In the genomic region with DNA sequence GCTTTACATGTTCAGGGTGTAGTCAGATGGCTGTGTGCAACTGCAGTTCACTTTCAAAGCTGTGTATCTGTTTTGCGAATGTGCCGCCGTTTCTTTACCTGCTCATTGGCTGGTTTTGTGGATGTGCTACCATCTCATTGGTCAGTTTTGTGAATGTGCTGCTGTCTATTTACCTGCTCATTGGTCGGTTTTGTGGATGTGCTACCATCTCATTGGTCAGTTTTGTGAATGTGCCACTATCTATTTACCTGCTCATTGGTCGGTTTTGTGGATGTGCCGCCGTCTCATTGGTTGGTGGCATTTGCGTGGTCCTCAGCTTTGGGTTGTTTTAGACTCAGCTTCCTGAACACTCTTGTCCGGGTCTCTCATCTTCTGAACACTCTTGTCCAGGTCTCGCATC, we compare ENCODE assay signal across 21 cellular contexts. TPM values are rescaled to one million over a fixed set of nuclear protein-coding genes. Genes with fewer than 3 reads are reported as not detected.
DNase-seq lines count a peak whose midpoint lies in the region; ATAC-seq, FAIRE-seq and TF ChIP-seq lines count a peak whose summit lies in the region.
"Had no signal": no experiment of that assay in that cellular context is flagged by ENCODE, and none has a peak within 500 bp of the region (broad histone marks: within the 10 kb centered on the region; RNA-seq: fewer than 3 reads in every experiment).

No MANE protein-coding gene starts in this region.

- ATAC-seq in GM19452 (IDR thresholded peaks at IDR 0.05; ENCODE audit: unreplicated experiment) = no peak
- ATAC-seq: GM23338, HCT116 had no signal

- CTCF ChIA-PET in activated CD4-positive, alpha-beta memory T cell treated with anti-CD3 and anti-CD28 coated beads for 36 hours (lab: Charles Lee) = no interaction called here

- POLR2A ChIA-PET in activated CD4-positive, alpha-beta memory T cell treated with anti-CD3 and anti-CD28 coated beads for 36 hours (lab: Charles Lee) = no interaction called here

- H3K9me3 Mint-ChIP-seq in chondrocyte (ENCODE audit: low read depth) = peaks cover 3% of the 10 kb centered on the region
- no peaks in the 10 kb centered on the region for H3K9me3 Mint-ChIP-seq in activated CD4-positive, alpha-beta memory T cell treated with anti-CD3 and anti-CD28 coated beads for 36 hours
- H3K9me3 Mint-ChIP-seq: CD8-positive, alpha-beta memory T cell had no signal

- peak; percentile 95 for FAIRE-seq in HTR-8/SVneo (lab: Jason Lieb, UNC)
- FAIRE-seq: A204.1, D721Med, G401.6, GM12892, GM18507 had no signal

- TF ChIP-seq CTCF in chondrocyte (IDR thresholded peaks at IDR 0.05) = no peak

- no peaks in the 10 kb centered on the region for H3K36me3 Mint-ChIP-seq in chondrocyte (ENCODE audit: low read depth)
- H3K36me3 Mint-ChIP-seq in activated CD4-positive, alpha-beta memory T cell treated with anti-CD3 and anti-CD28 coated beads for 36 hours = no peaks in the 10 kb centered on the region
- H3K36me3 Mint-ChIP-seq: CD4-positive, CD25-positive, alpha-beta regulatory T cell; CD8-positive, alpha-beta memory T cell had no signal

- no peak overlapping the region for H3K27ac Mint-ChIP-seq in chondrocyte (ENCODE audit: unreplicated experiment)
- no peak overlapping the region for H3K27ac Mint-ChIP-seq in activated CD4-positive, alpha-beta memory T cell treated with anti-CD3 and anti-CD28 coated beads for 36 hours
- H3K27ac Mint-ChIP-seq: CD4-positive, CD25-positive, alpha-beta regulatory T cell; CD8-positive, alpha-beta memory T cell; GM23338 had no signal

- intact Hi-C loops in activated CD4-positive, alpha-beta memory T cell treated with anti-CD3 and anti-CD28 coated beads for 36 hours (cut with micrococcal nuclease) = no loop called here

- H3K27me3 Mint-ChIP-seq in chondrocyte (ENCODE audit: low read depth) = peaks cover 34% of the 10 kb centered on the region
- peaks cover 32% of the 10 kb centered on the region for H3K27me3 Mint-ChIP-seq in activated CD4-positive, alpha-beta memory T cell treated with anti-CD3 and anti-CD28 coated beads for 36 hours

- H3K4me3 Mint-ChIP-seq in chondrocyte (ENCODE audit: unreplicated experiment) = no peak overlapping the region
- no peak overlapping the region for H3K4me3 Mint-ChIP-seq in activated CD4-positive, alpha-beta memory T cell treated with anti-CD3 and anti-CD28 coated beads for 36 hours
- H3K4me3 Mint-ChIP-seq: CD4-positive, CD25-positive, alpha-beta regulatory T cell; GM23338 had no signal

- no peaks in the 10 kb centered on the region for H3K4me1 Mint-ChIP-seq in chondrocyte (ENCODE audit: low read depth)
- H3K4me1 Mint-ChIP-seq in activated CD4-positive, alpha-beta memory T cell treated with anti-CD3 and anti-CD28 coated beads for 36 hours (ENCODE audit: low read depth) = no peaks in the 10 kb centered on the region
- H3K4me1 Mint-ChIP-seq: CD8-positive, alpha-beta memory T cell had no signal

- DNase-seq in HTR-8/SVneo (ENCODE audit: insufficient read length, low spot score) = no peak
- DNase-seq in RPMI7951 (ENCODE audit: low read depth) = peak; percentile 11
- DNase-seq in chondrocyte (ENCODE audit: low spot score) = peak; percentile 18
- no peak for DNase-seq in effector CD8-positive, alpha-beta T cell (lab: John Stamatoyannopoulos, UW)
- DNase-seq in NCI-H748 treated with DMSO at 0.1 percent for 48 hours (lab: John Stamatoyannopoulos, UW) = no peak
- DNase-seq in activated CD4-positive, alpha-beta memory T cell treated with anti-CD3 and anti-CD28 coated beads for 36 hours = no peak
- DNase-seq: ACHN; BE2C; C1 segment of cervical spinal cord; CD4-positive, CD25-positive, alpha-beta regulatory T cell; COR-L47; H7 had no signal

RNA-seq across cellular contexts. Expression of a gene that starts 40.5 kb away (rescaled TPM):
- total RNA-seq in RPMI7951 (2014; rRNA removed; shearing (Covaris generic)) = not detected in 2 replicates
- total RNA-seq in chondrocyte = not detected in 3 replicates
- not detected for total RNA-seq in activated CD4-positive, alpha-beta memory T cell treated with anti-CD3 and anti-CD28 coated beads for 36 hours
- total RNA-seq: CD4-positive, CD25-positive, alpha-beta regulatory T cell; CD8-positive, alpha-beta memory T cell had no signal

Comparison
In these comparisons a context has a peak if more than half of its experiments do, and no peak if none do; other contexts are left out.
1. DNase-seq: peak in RPMI7951 (single experiment) and chondrocyte (single experiment); none in HTR-8/SVneo (single experiment), effector CD8-positive, alpha-beta T cell (single experiment), NCI-H748 treated with DMSO at 0.1 percent for 48 hours (single experiment) and activated CD4-positive, alpha-beta memory T cell treated with anti-CD3 and anti-CD28 coated beads for 36 hours (single experiment).